8 cellular contexts compared by ENCODE assay signal in genomic region chr10:1736972-1737221, GRCh38.
DNase-seq lines count a peak whose midpoint lies in the region; ATAC-seq and TF ChIP-seq lines count a peak whose summit lies in the region.
"Had no signal": no experiment of that assay in that cellular context is flagged by ENCODE, and none has a peak within 500 bp of the region (broad histone marks: within the 10 kb centered on the region; RNA-seq: fewer than 3 reads in every experiment).

No MANE protein-coding gene starts in this region.

- peak overlapping the region; percentile 73 for H3K27ac Mint-ChIP-seq in stimulated activated memory B cell treated with anti-CD40 and anti-IgM and Interleukin-4, amounts not matched to agents 10 μg/mL and 1 μg/mL and 100 μg/mL, for 72 hours

- no peaks in the 10 kb centered on the region for H3K9me3 Mint-ChIP-seq in stimulated activated memory B cell treated with anti-CD40 and anti-IgM and Interleukin-4, amounts not matched to agents 10 μg/mL and 1 μg/mL and 100 μg/mL, for 72 hours

- no peaks in the 10 kb centered on the region for H3K36me3 ChIP-seq in NT2/D1 (ENCODE audit: insufficient read depth, insufficient read length, low read length)

- peak overlapping the region; percentile 74 for H3K4me3 Mint-ChIP-seq in stimulated activated memory B cell treated with anti-CD40 and anti-IgM and Interleukin-4, amounts not matched to agents 10 μg/mL and 1 μg/mL and 100 μg/mL, for 72 hours

- H3K4me1 Mint-ChIP-seq in stimulated activated memory B cell treated with anti-CD40 and anti-IgM and Interleukin-4, amounts not matched to agents 10 μg/mL and 1 μg/mL and 100 μg/mL, for 72 hours: peaks cover 28% of the 10 kb centered on the region

- no peaks in the 10 kb centered on the region for H3K9me3 ChIP-seq in NT2/D1 (ENCODE audit: insufficient read depth, low read length)

- no peaks in the 10 kb centered on the region for H3K36me3 Mint-ChIP-seq in stimulated activated memory B cell treated with anti-CD40 and anti-IgM and Interleukin-4, amounts not matched to agents 10 μg/mL and 1 μg/mL and 100 μg/mL, for 72 hours

- TF ChIP-seq POLR2A in GM18505 (IDR thresholded peaks at IDR 0.05; ENCODE audit: borderline replicate concordance, extremely low read depth, insufficient read depth, insufficient read length): no peak

- H3K27me3 ChIP-seq in NT2/D1 (ENCODE audit: insufficient read depth, insufficient read length): peaks cover 32% of the 10 kb centered on the region

- H3K4me3 ChIP-seq in NT2/D1 (ENCODE audit: insufficient read length, low read depth): peak overlapping the region; percentile 42
- H3K4me3 ChIP-seq in iPS-11a (ENCODE audit: low read depth, low read length): peak overlapping the region; percentile 48

- H3K4me1 ChIP-seq in NT2/D1 (ENCODE audit: insufficient read depth, insufficient read length): no peaks in the 10 kb centered on the region

- H3K9ac ChIP-seq in NT2/D1 (ENCODE audit: insufficient read length, low read depth): peak overlapping the region; percentile 42

- H3K27me3 Mint-ChIP-seq in stimulated activated memory B cell treated with anti-CD40 and anti-IgM and Interleukin-4, amounts not matched to agents 10 μg/mL and 1 μg/mL and 100 μg/mL, for 72 hours: peaks cover 74% of the 10 kb centered on the region

- DNase-seq in NT2/D1 (ENCODE audit: low read depth, low spot score): no peak
- DNase-seq: cerebellar nuclear complex had no signal

- ATAC-seq in GM19395 (IDR thresholded peaks at IDR 0.05; ENCODE audit: unreplicated experiment) (peak; percentile 5), GM18505 (IDR thresholded peaks at IDR 0.05; ENCODE audit: unreplicated experiment) (no peak), HG02885 (IDR thresholded peaks at IDR 0.05; ENCODE audit: poor library complexity, unreplicated experiment) (no peak), GM21381 (IDR thresholded peaks at IDR 0.05; ENCODE audit: unreplicated experiment) (no peak)
- ATAC-seq in stimulated activated memory B cell treated with anti-CD40 and anti-IgM and Interleukin-4, amounts not matched to agents 10 μg/mL and 1 μg/mL and 100 μg/mL, for 72 hours: no peak
